In genomic region chr4:54525602-54526001, GRCh38 we compare ENCODE assay signal across 14 cellular contexts.
DNase-seq lines count a peak whose midpoint lies in the region; ATAC-seq, FAIRE-seq and TF ChIP-seq lines count a peak whose summit lies in the region.
"Had no signal": no experiment of that assay in that cellular context is flagged by ENCODE, and none has a peak within 500 bp of the region (broad histone marks: within the 10 kb centered on the region; RNA-seq: fewer than 3 reads in every experiment).

No MANE protein-coding gene starts in this region.

- peak; percentile 80 for FAIRE-seq in RCC 7860 (lab: Jason Lieb, UNC)
- FAIRE-seq: small intestine had no signal

- no peak for TF ChIP-seq CTCF in cardiac fibroblast (IDR thresholded peaks at IDR 0.05; ENCODE audit: low read depth, low read length)

- intact Hi-C loops in left colon (cut with DNase I, micrococcal nuclease), result no loop called here

- no peak for ATAC-seq in GM18519 (IDR thresholded peaks at IDR 0.05; ENCODE audit: low FRiP score, unreplicated experiment)
- ATAC-seq in HG03025 (IDR thresholded peaks at IDR 0.05; ENCODE audit: low FRiP score, unreplicated experiment), result no peak
- ATAC-seq in left colon, result no peak
- ATAC-seq: body of pancreas; effector memory CD8-positive, alpha-beta T cell; left ventricle myocardium superior had no signal

- H3K4me3 ChIP-seq in cardiac fibroblast (replicated peaks in 1 of 2; ENCODE audit: low read depth in 2 of 2, low read length in 2 of 2), result no peak overlapping the region
- H3K4me3 ChIP-seq: body of pancreas, heart right ventricle had no signal

- peak; percentile 69 for DNase-seq in GM03348 (ENCODE audit: low spot score)
- DNase-seq in RCC 7860 (ENCODE audit: low spot score), result peak; percentile 89
- DNase-seq in cardiac fibroblast (ENCODE audit: low read depth in 2 of 2), result peak; percentile 91 to 94
- peak; percentile 47 for DNase-seq in myocyte (ENCODE audit: low read depth)
- DNase-seq in left colon, result no peak
- DNase-seq in stimulated activated CD4-positive, alpha-beta T cell treated with anti-CD3 and anti-CD28 coated beads, Interleukin-1b, Interleukin-23, amount 100 ng/mL, for 48 hours, result no peak
- DNase-seq: activated CD4-positive, alpha-beta T cell treated with anti-CD3 and anti-CD28 coated beads, Interleukin-2, amount 10 ng/mL, durations not matched to agents 7 days and 5 days; body of pancreas; effector memory CD8-positive, alpha-beta T cell; heart right ventricle; left ventricle myocardium superior; small intestine had no signal

Comparison
In these comparisons a context has a peak if more than half of its experiments do, and no peak if none do; other contexts are left out.
1. DNase-seq: peak in GM03348 (single experiment), RCC 7860 (single experiment), cardiac fibroblast (2 of 2) and myocyte (single experiment); none in left colon (0 of 2) and stimulated activated CD4-positive, alpha-beta T cell treated with anti-CD3 and anti-CD28 coated beads, Interleukin-1b, Interleukin-23, amount 100 ng/mL, for 48 hours (single experiment).